8 cellular contexts compared by ENCODE assay signal in genomic region chr17:19111111-19111711, GRCh38. TPM values are rescaled to one million over a fixed set of nuclear protein-coding genes. Genes with fewer than 3 reads are reported as not detected.
A peak's percentile ranks its signal among the peaks of the same experiment; 100 is the strongest.
DNase-seq lines count a peak whose midpoint lies in the region; ATAC-seq lines count a peak whose summit lies in the region.
"Not testable (repeated sequence)": the region's sequence is repeated elsewhere in the genome, so short reads cannot be mapped to it uniquely, and the experiment has no call there.

No MANE protein-coding gene starts in this region.

- H3K36me3 Mint-ChIP-seq in activated naive CD8-positive, alpha-beta T cell treated with anti-CD3 and anti-CD28 coated beads, Interleukin-2, amount 50 U/mL, for 24 hours (ENCODE audit: low read depth), result not testable (repeated sequence)

- peak overlapping the region; percentile 67 for H3K4me3 Mint-ChIP-seq in activated naive CD8-positive, alpha-beta T cell treated with anti-CD3 and anti-CD28 coated beads, Interleukin-2, amount 50 U/mL, for 24 hours

- H3K4me1 ChIP-seq in neuron (ENCODE audit: insufficient read depth, low read length), result not testable (repeated sequence)

- H3K4me3 ChIP-seq in neuron (ENCODE audit: low read length), result peak overlapping the region; percentile 24

- H3K9me3 Mint-ChIP-seq in activated naive CD8-positive, alpha-beta T cell treated with anti-CD3 and anti-CD28 coated beads, Interleukin-2, amount 50 U/mL, for 24 hours, result not testable (repeated sequence)

- not testable (repeated sequence) for H3K36me3 ChIP-seq in neuron (ENCODE audit: insufficient read depth, low read length)

- H3K27me3 ChIP-seq in neuron (ENCODE audit: insufficient read depth, low read length), result not testable (repeated sequence)

- ATAC-seq in GM21526 (IDR thresholded peaks at IDR 0.05; ENCODE audit: low FRiP score, unreplicated experiment), result peak; percentile 70
- ATAC-seq in HG03457 (IDR thresholded peaks at IDR 0.05; ENCODE audit: unreplicated experiment), result peak; percentile 41
- peak; percentile 30 for ATAC-seq in activated naive CD8-positive, alpha-beta T cell treated with anti-CD3 and anti-CD28 coated beads, Interleukin-2, amount 50 U/mL, for 24 hours
- peak; percentile 96 for ATAC-seq in Right ventricle myocardium inferior

- H2AFZ ChIP-seq in neuron (ENCODE audit: low read depth, low read length), result not testable (repeated sequence)

- intact Hi-C loops in Right ventricle myocardium inferior (cut with DNase I), result not testable (repeated sequence)

- H3K27ac Mint-ChIP-seq in activated naive CD8-positive, alpha-beta T cell treated with anti-CD3 and anti-CD28 coated beads, Interleukin-2, amount 50 U/mL, for 24 hours, result peak overlapping the region; percentile 62

- peak; percentile 55 for DNase-seq in ELR (ENCODE audit: low read depth)
- DNase-seq in T-helper 2 cell, result peak; percentile 39 to 60 (median 50)
- peak; percentile 69 for DNase-seq in activated naive CD8-positive, alpha-beta T cell treated with anti-CD3 and anti-CD28 coated beads, Interleukin-2, amount 50 U/mL, for 24 hours
- DNase-seq in Right ventricle myocardium inferior (ENCODE audit: missing footprints), result peak; percentile 89
- peak; percentile 8 to 27 for DNase-seq in stimulated activated CD8-positive, alpha-beta memory T cell treated with anti-CD3 and anti-CD28 coated beads, Interleukin-7, amount 100 ng/mL, for 4 hours (ENCODE audit: low read depth in 2 of 2)

- H3K9me3 ChIP-seq in neuron (ENCODE audit: low read length), result not testable (repeated sequence)

- not testable (repeated sequence) for H3K27me3 Mint-ChIP-seq in activated naive CD8-positive, alpha-beta T cell treated with anti-CD3 and anti-CD28 coated beads, Interleukin-2, amount 50 U/mL, for 24 hours

- H3K4me1 Mint-ChIP-seq in activated naive CD8-positive, alpha-beta T cell treated with anti-CD3 and anti-CD28 coated beads, Interleukin-2, amount 50 U/mL, for 24 hours, result not testable (repeated sequence)

RNA-seq across cellular contexts. Expression of gene GRAPL, which starts 16.2 kb away (rescaled TPM):
- total RNA-seq in Right ventricle myocardium inferior, result 1.2 TPM

Comparison
In these comparisons a context has a peak if more than half of its experiments do, and no peak if none do; other contexts are left out.
1. Peak in every context shown above with its lines: DNase-seq, ATAC-seq and H3K4me3 ChIP-seq.
2. DNase-seq: peak in every context shown above with its lines; median percentile 89 in Right ventricle myocardium inferior; 69 in activated naive CD8-positive, alpha-beta T cell treated with anti-CD3 and anti-CD28 coated beads, Interleukin-2, amount 50 U/mL, for 24 hours; 55 in ELR; 50 in T-helper 2 cell; 18 in stimulated activated CD8-positive, alpha-beta memory T cell treated with anti-CD3 and anti-CD28 coated beads, Interleukin-7, amount 100 ng/mL, for 4 hours.
3. ATAC-seq: peak in every context shown above with its lines; median percentile 96 in Right ventricle myocardium inferior; 70 in GM21526; 41 in HG03457; 30 in activated naive CD8-positive, alpha-beta T cell treated with anti-CD3 and anti-CD28 coated beads, Interleukin-2, amount 50 U/mL, for 24 hours.